In the genomic region with DNA sequence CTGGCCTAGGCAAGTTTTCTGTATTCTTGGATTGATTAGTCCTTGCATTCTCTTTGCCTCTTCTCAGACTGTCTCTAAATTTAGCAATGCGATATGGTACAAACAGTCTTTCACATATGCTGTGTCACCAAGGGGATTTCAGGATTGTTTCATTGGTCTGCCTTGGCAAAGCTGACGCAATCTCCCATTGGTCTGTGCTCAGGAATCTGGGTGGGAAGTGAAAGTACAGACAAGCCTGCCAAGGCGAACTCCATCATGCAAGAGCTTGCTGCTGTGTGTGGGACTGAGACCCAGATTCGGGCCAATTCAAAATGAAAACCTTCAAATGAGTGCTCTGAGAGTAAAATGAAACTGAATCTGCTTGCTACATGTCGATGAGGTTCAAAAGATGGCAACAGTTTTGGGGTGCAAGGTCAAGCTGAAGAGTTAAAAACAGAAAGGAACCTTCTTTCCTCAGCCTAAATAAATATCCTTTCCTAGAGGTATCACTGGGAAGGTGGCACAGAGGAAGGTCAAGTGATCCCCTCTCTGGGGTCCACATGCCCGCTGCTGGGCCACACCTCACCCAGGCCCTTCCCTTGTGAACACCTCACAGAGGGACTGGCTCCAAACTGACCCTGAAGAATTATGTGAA, we compare ENCODE assay signal across 1 cellular context.
TF ChIP-seq lines count a peak whose summit lies in the region.

No MANE protein-coding gene starts in this region.

TF ChIP-seq in A549, 52 proteins besides CTCF, POLR2A, EP300 and RAD21 (continued from another document):
- TF ChIP-seq, protein P1, sequence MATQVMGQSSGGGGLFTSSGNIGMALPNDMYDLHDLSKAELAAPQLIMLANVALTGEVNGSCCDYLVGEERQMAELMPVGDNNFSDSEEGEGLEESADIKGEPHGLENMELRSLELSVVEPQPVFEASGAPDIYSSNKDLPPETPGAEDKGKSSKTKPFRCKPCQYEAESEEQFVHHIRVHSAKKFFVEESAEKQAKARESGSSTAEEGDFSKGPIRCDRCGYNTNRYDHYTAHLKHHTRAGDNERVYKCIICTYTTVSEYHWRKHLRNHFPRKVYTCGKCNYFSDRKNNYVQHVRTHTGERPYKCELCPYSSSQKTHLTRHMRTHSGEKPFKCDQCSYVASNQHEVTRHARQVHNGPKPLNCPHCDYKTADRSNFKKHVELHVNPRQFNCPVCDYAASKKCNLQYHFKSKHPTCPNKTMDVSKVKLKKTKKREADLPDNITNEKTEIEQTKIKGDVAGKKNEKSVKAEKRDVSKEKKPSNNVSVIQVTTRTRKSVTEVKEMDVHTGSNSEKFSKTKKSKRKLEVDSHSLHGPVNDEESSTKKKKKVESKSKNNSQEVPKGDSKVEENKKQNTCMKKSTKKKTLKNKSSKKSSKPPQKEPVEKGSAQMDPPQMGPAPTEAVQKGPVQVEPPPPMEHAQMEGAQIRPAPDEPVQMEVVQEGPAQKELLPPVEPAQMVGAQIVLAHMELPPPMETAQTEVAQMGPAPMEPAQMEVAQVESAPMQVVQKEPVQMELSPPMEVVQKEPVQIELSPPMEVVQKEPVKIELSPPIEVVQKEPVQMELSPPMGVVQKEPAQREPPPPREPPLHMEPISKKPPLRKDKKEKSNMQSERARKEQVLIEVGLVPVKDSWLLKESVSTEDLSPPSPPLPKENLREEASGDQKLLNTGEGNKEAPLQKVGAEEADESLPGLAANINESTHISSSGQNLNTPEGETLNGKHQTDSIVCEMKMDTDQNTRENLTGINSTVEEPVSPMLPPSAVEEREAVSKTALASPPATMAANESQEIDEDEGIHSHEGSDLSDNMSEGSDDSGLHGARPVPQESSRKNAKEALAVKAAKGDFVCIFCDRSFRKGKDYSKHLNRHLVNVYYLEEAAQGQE (IDR thresholded peaks at IDR 0.05), result no peak
- TF ChIP-seq SREBF2 (IDR thresholded peaks at IDR 0.05), result no peak
- TF ChIP-seq, protein P2, sequence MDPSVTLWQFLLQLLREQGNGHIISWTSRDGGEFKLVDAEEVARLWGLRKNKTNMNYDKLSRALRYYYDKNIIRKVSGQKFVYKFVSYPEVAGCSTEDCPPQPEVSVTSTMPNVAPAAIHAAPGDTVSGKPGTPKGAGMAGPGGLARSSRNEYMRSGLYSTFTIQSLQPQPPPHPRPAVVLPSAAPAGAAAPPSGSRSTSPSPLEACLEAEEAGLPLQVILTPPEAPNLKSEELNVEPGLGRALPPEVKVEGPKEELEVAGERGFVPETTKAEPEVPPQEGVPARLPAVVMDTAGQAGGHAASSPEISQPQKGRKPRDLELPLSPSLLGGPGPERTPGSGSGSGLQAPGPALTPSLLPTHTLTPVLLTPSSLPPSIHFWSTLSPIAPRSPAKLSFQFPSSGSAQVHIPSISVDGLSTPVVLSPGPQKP (IDR thresholded peaks at IDR 0.05; ENCODE audit: low read depth, low read length), result no peak
- no peak for TF ChIP-seq RCOR1 (IDR thresholded peaks at IDR 0.05; ENCODE audit: low read depth, low read length)
- peak; percentile 77 for TF ChIP-seq HEYL (CRISPR knock-in tag; IDR thresholded peaks at IDR 0.05)
- peak; percentile 77 for TF ChIP-seq GATA3 (IDR thresholded peaks at IDR 0.05; ENCODE audit: borderline replicate concordance)
- peak; percentile 96 for TF ChIP-seq MAFK (IDR thresholded peaks at IDR 0.05; ENCODE audit: partially characterized antibody)
- peak; percentile 83; the same call in 1 of the 2 replicates for TF ChIP-seq FOSB (CRISPR knock-in tag; IDR thresholded peaks at IDR 0.05)
- no peak for TF ChIP-seq KDM1A (IDR thresholded peaks at IDR 0.05; ENCODE audit: low read depth)
- TF ChIP-seq NFE2L2 (conservative IDR thresholded peaks at IDR 0.05; ENCODE audit: low read length), result peak; percentile 83
- TF ChIP-seq EHMT2 (IDR thresholded peaks at IDR 0.05; ENCODE audit: low read depth), result no peak
- TF ChIP-seq RNF2 (IDR thresholded peaks at IDR 0.05; ENCODE audit: borderline replicate concordance, low read depth), result no peak
- no peak for TF ChIP-seq SMC3 (IDR thresholded peaks at IDR 0.05)
- TF ChIP-seq ZFP36 (IDR thresholded peaks at IDR 0.05; ENCODE audit: borderline replicate concordance, partially characterized antibody), result no peak
- no peak for TF ChIP-seq NR3C1 (IDR thresholded peaks at IDR 0.05)
- TF ChIP-seq FOXS1 (CRISPR knock-in tag; IDR thresholded peaks at IDR 0.05), result peak; percentile 81; the same call in 1 of the 2 replicates
- no peak for TF ChIP-seq KDM5A (IDR thresholded peaks at IDR 0.05)
- no peak for TF ChIP-seq ZC3H11A (IDR thresholded peaks at IDR 0.05)
- TF ChIP-seq, protein P3, sequence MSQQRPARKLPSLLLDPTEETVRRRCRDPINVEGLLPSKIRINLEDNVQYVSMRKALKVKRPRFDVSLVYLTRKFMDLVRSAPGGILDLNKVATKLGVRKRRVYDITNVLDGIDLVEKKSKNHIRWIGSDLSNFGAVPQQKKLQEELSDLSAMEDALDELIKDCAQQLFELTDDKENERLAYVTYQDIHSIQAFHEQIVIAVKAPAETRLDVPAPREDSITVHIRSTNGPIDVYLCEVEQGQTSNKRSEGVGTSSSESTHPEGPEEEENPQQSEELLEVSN (IDR thresholded peaks at IDR 0.05; ENCODE audit: borderline replicate concordance, low read depth), result 0 out of 2 replicates have a peak, but pooled peaks have one; percentile 28
- peak; percentile 81 to 96 for TF ChIP-seq CEBPB (IDR thresholded peaks at IDR 0.05)
- no peak for TF ChIP-seq TFCP2L1 (CRISPR knock-in tag; IDR thresholded peaks at IDR 0.05)
- peak; percentile 88; the same call in 1 of the 2 replicates for TF ChIP-seq EHF (CRISPR knock-in tag; IDR thresholded peaks at IDR 0.05)
- peak; percentile 82 for TF ChIP-seq HOXB5 (CRISPR knock-in tag; IDR thresholded peaks at IDR 0.05)
- no peak for TF ChIP-seq CBX8 (IDR thresholded peaks at IDR 0.05)
- no peak for TF ChIP-seq CHD2 (IDR thresholded peaks at IDR 0.05; ENCODE audit: low read length, partially characterized antibody)
